In the genomic region with DNA sequence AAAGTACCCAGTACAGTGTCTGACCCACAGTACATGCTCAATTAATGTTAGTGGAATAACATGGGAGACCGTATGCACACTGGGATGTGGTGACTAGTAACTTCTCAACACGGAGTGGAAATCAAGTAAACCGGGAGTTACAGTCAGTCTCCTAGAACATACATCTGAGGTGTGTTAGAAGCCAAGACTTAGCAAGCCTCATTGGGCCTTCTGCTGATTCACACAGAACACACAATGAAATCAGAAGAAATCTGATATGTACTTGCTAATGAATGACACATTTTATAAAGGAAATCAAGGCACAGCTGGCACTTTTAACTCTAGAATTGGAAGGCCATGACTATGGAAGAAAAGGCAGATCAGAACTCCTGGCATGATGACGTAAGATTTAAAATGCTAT, we compare ENCODE assay signal across 16 cellular contexts. TPM values are rescaled to one million over a fixed set of nuclear protein-coding genes. Genes with fewer than 3 reads are reported as not detected.
DNase-seq lines count a peak whose midpoint lies in the region; ATAC-seq and TF ChIP-seq lines count a peak whose summit lies in the region.
"Had no signal": no experiment of that assay in that cellular context is flagged by ENCODE, and none has a peak within 500 bp of the region (broad histone marks: within the 10 kb centered on the region; RNA-seq: fewer than 3 reads in every experiment).

No MANE protein-coding gene starts in this region.

- peaks cover 36% of the 10 kb centered on the region for H3K4me1 Mint-ChIP-seq in activated CD4-positive, alpha-beta T cell treated with anti-CD3 and anti-CD28 coated beads for 36 hours

- H3K79me2 ChIP-seq in Loucy (ENCODE audit: insufficient read depth, low read length): peaks cover 65% of the 10 kb centered on the region

- no peak overlapping the region for H3K4me3 ChIP-seq in Loucy (ENCODE audit: low read length, poor library complexity, severe bottlenecking)
- no peak overlapping the region for H3K4me3 ChIP-seq in skeletal muscle satellite cell (ENCODE audit: low read length)
- H3K4me3 ChIP-seq: heart right ventricle, neural progenitor cell, Peyer's patch, spleen, thoracic aorta had no signal

- peaks cover 2% of the 10 kb centered on the region for H4K20me1 ChIP-seq in Loucy (ENCODE audit: insufficient read depth, low read length, poor library complexity, severe bottlenecking)

- H3K36me3 ChIP-seq in Loucy (ENCODE audit: insufficient read depth, low read length) (peaks cover 39% of the 10 kb centered on the region; the same call in 1 of the 2 replicates), skeletal muscle satellite cell (ENCODE audit: insufficient read depth, low read length) (peaks cover 13% of the 10 kb centered on the region)
- H3K36me3 ChIP-seq: neural progenitor cell, Peyer's patch, thoracic aorta had no signal

- H3K36me3 Mint-ChIP-seq in activated CD4-positive, alpha-beta T cell treated with anti-CD3 and anti-CD28 coated beads for 36 hours (ENCODE audit: low read depth): peaks cover 45% of the 10 kb centered on the region

- no peaks in the 10 kb centered on the region for H3K27me3 Mint-ChIP-seq in activated CD4-positive, alpha-beta T cell treated with anti-CD3 and anti-CD28 coated beads for 36 hours
- H3K27me3 Mint-ChIP-seq: effector memory CD8-positive, alpha-beta T cell had no signal

- H3K4me1 ChIP-seq in Loucy (ENCODE audit: insufficient read depth, low read length, poor library complexity, severe bottlenecking) (peaks cover 18% of the 10 kb centered on the region), skeletal muscle satellite cell (ENCODE audit: control insufficient read depth, insufficient read depth, low read length) (peaks cover 26% of the 10 kb centered on the region)
- H3K4me1 ChIP-seq: neural progenitor cell, Peyer's patch had no signal

- H3K27ac Mint-ChIP-seq in activated CD4-positive, alpha-beta T cell treated with anti-CD3 and anti-CD28 coated beads for 36 hours: no peak overlapping the region
- H3K27ac Mint-ChIP-seq: neural progenitor cell had no signal

- POLR2A ChIA-PET in activated CD4-positive, alpha-beta T cell treated with anti-CD3 and anti-CD28 coated beads for 36 hours (lab: Charles Lee): no interaction called here

- CTCF ChIA-PET in activated CD4-positive, alpha-beta T cell treated with anti-CD3 and anti-CD28 coated beads for 36 hours (lab: Charles Lee): no interaction called here

- H3K9ac ChIP-seq in Loucy (ENCODE audit: low read depth, low read length, poor library complexity, severe bottlenecking): no peak overlapping the region
- H3K9ac ChIP-seq in skeletal muscle satellite cell (ENCODE audit: low read depth, low read length): no peak overlapping the region
- H3K9ac ChIP-seq: neural progenitor cell had no signal

- no peak overlapping the region for H3K4me3 Mint-ChIP-seq in activated CD4-positive, alpha-beta T cell treated with anti-CD3 and anti-CD28 coated beads for 36 hours
- H3K4me3 Mint-ChIP-seq: neural progenitor cell, T-cell had no signal

- no peaks in the 10 kb centered on the region for H3K9me3 Mint-ChIP-seq in activated CD4-positive, alpha-beta T cell treated with anti-CD3 and anti-CD28 coated beads for 36 hours (ENCODE audit: low read depth)
- H3K9me3 Mint-ChIP-seq: effector memory CD8-positive, alpha-beta T cell; T-cell had no signal

- no peak overlapping the region for H2AFZ ChIP-seq in Loucy (ENCODE audit: low read length)
- H2AFZ ChIP-seq: neural progenitor cell had no signal

- TF ChIP-seq CTCF in Loucy (conservative IDR thresholded peaks at IDR 0.05; ENCODE audit: low read length): no peak

- intact Hi-C loops in activated CD4-positive, alpha-beta T cell treated with anti-CD3 and anti-CD28 coated beads for 36 hours (cut with DNase I, micrococcal nuclease): no loop called here

- peak overlapping the region; percentile 27 for H3K4me2 ChIP-seq in Loucy (ENCODE audit: low read depth, low read length, poor library complexity, severe bottlenecking)
- H3K4me2 ChIP-seq in skeletal muscle satellite cell (ENCODE audit: low read length): peak overlapping the region; percentile 12
- H3K4me2 ChIP-seq: neural progenitor cell had no signal

- no peaks in the 10 kb centered on the region; the same call in 1 of the 2 replicates for H3F3A ChIP-seq in Loucy (ENCODE audit: low read depth)

- H3K9me2 ChIP-seq in Loucy (replicated peaks; ENCODE audit: low read depth, low read length): no peaks in the 10 kb centered on the region

- H3K9me3 ChIP-seq in Loucy (ENCODE audit: insufficient read depth, low read depth, low read length): no peaks in the 10 kb centered on the region
- H3K9me3 ChIP-seq in skeletal muscle satellite cell (replicated peaks; ENCODE audit: low read length): no peaks in the 10 kb centered on the region
- H3K9me3 ChIP-seq: heart right ventricle, Peyer's patch, thoracic aorta had no signal

- ATAC-seq in activated CD4-positive, alpha-beta T cell treated with anti-CD3 and anti-CD28 coated beads for 36 hours: no peak
- ATAC-seq in HG02798 (IDR thresholded peaks at IDR 0.05; ENCODE audit: poor library complexity, unreplicated experiment): no peak
- ATAC-seq: effector memory CD8-positive, alpha-beta T cell; T-cell had no signal

- DNase-seq in NCI-H1092 treated with DMSO at 0.1 percent for 48 hours (lab: John Stamatoyannopoulos, UW): peak; percentile 38
- no peak for DNase-seq in NCI-H1092 (lab: John Stamatoyannopoulos, UW)
- peak; percentile 51 for DNase-seq in fibroblast of gingiva (ENCODE audit: low read depth)
- DNase-seq in putamen (ENCODE audit: low spot score): no peak
- DNase-seq in activated CD4-positive, alpha-beta T cell treated with anti-CD3 and anti-CD28 coated beads for 36 hours: no peak
- DNase-seq: activated CD4-positive, alpha-beta T cell treated with anti-CD3 and anti-CD28 coated beads for 48 hours; effector memory CD8-positive, alpha-beta T cell; heart right ventricle; Peyer's patch; spleen; T-cell had no signal

- no peaks in the 10 kb centered on the region for H3K27me3 ChIP-seq in Loucy (ENCODE audit: insufficient read depth, low read length, poor library complexity, severe bottlenecking)
- no peaks in the 10 kb centered on the region for H3K27me3 ChIP-seq in skeletal muscle satellite cell (ENCODE audit: control insufficient read depth, insufficient read depth, low read length)
- H3K27me3 ChIP-seq: neural progenitor cell, Peyer's patch, spleen had no signal

RNA-seq across cellular contexts. Expression of a gene that starts 13.0 kb away (rescaled TPM):
- total RNA-seq in skeletal muscle satellite cell (2012; rRNA removed): 10.0 and 10.6 TPM in 2 replicates
- 10 to 100 TPM; 10.3 to 16.4 TPM for total RNA-seq in activated CD4-positive, alpha-beta T cell treated with anti-CD3 and anti-CD28 coated beads for 36 hours

RNA-seq across cellular contexts. Expression of a gene that starts 13.2 kb away (rescaled TPM):
- 9.1 and 18.6 TPM in 2 replicates for total RNA-seq in skeletal muscle satellite cell (2012; rRNA removed)
- 10 to 100 TPM; 28.0 to 32.4 TPM for total RNA-seq in activated CD4-positive, alpha-beta T cell treated with anti-CD3 and anti-CD28 coated beads for 36 hours

RNA-seq across cellular contexts. Expression of a gene that starts 32.4 kb away (rescaled TPM):
- total RNA-seq in skeletal muscle satellite cell (2012; rRNA removed): 31.9 and 34.5 TPM in 2 replicates
- total RNA-seq in activated CD4-positive, alpha-beta T cell treated with anti-CD3 and anti-CD28 coated beads for 36 hours: 10 to 100 TPM; 24.9 to 31.4 TPM

Comparison
In these comparisons a context has a peak if more than half of its experiments do, and no peak if none do; other contexts are left out.
1. DNase-seq: peak in NCI-H1092 treated with DMSO at 0.1 percent for 48 hours (single experiment) and fibroblast of gingiva (single experiment); none in NCI-H1092 (single experiment), putamen (single experiment) and activated CD4-positive, alpha-beta T cell treated with anti-CD3 and anti-CD28 coated beads for 36 hours (single experiment).